ENCODE assay signal across 28 cellular contexts in genomic region chr4:5144384-5144783, GRCh38.
"Had no signal": no experiment of that assay in that cellular context is flagged by ENCODE, and none has a peak within 500 bp of the region (broad histone marks: within the 10 kb centered on the region; RNA-seq: fewer than 3 reads in every experiment).

No MANE protein-coding gene starts in this region.

- H3K36me3 ChIP-seq: colonic mucosa, esophagus squamous epithelium, left lung, lower lobe of right lung, right lobe of liver, stomach, tibial artery had no signal

- H3K9me3 ChIP-seq: colonic mucosa, esophagus squamous epithelium, left lung, lower lobe of right lung, right lobe of liver, stomach, testis, tibial artery had no signal

- H3K4me1 Mint-ChIP-seq: central memory CD8-positive, alpha-beta T cell; endodermal cell; memory B cell; natural killer cell had no signal

- H3K9me3 Mint-ChIP-seq: central memory CD8-positive, alpha-beta T cell; dendritic cell treated with granulocyte-macrophage colony-stimulating factor and Interleukin-4, amounts not matched to agents 40 ng/mL and 50 ng/mL, for 4 days; endodermal cell; memory B cell; natural killer cell; type B pancreatic cell had no signal

- H3K4me3 Mint-ChIP-seq: central memory CD8-positive, alpha-beta T cell; dendritic cell treated with granulocyte-macrophage colony-stimulating factor and Interleukin-4, amounts not matched to agents 40 ng/mL and 50 ng/mL, for 4 days; endodermal cell; memory B cell; natural killer cell; type B pancreatic cell had no signal

- H3K27ac Mint-ChIP-seq: dendritic cell treated with granulocyte-macrophage colony-stimulating factor and Interleukin-4, amounts not matched to agents 40 ng/mL and 50 ng/mL, for 4 days; endodermal cell; memory B cell; natural killer cell; progenitor cell of endocrine pancreas; type B pancreatic cell had no signal

- ATAC-seq: left lung, lower lobe of right lung, natural killer cell, right lobe of liver had no signal

- DNase-seq: colonic mucosa; effector CD8-positive, alpha-beta T cell; esophagus squamous epithelium; foreskin melanocyte; kidney; left lung; lower lobe of right lung; natural killer cell; occipital lobe; right lobe of liver; stimulated activated CD4-positive, alpha-beta T cell treated with anti-CD3 and anti-CD28 coated beads, Interleukin-12 subunit alpha, Interleukin-12 subunit beta, amount 100 ng/mL, for 4 hours; stimulated activated CD4-positive, alpha-beta T cell treated with anti-CD3 and anti-CD28 coated beads, Interleukin-1b, Interleukin-23, amount 100 ng/mL, for 48 hours; stimulated activated CD4-positive, alpha-beta T cell treated with anti-CD3 and anti-CD28 coated beads, Interleukin-4, amount 100 ng/mL, for 1 hour; stimulated activated CD8-positive, alpha-beta memory T cell treated with anti-CD3 and anti-CD28 coated beads, Interleukin-4, amount 100 ng/mL, for 48 hours; stimulated activated naive CD4-positive, alpha-beta T cell treated with Interleukin-2 at 50 U/mL for 16 hours; stomach; substantia nigra; testis; tibial artery had no signal

- H3K27ac ChIP-seq: colonic mucosa, epithelial cell of prostate, left lung, lower lobe of right lung, parathyroid adenoma, right lobe of liver, stomach, testis, tibial artery had no signal

- H3K27me3 ChIP-seq: colonic mucosa, esophagus squamous epithelium, left lung, right lobe of liver, stomach, testis, tibial artery had no signal

- H3K27me3 Mint-ChIP-seq: dendritic cell treated with granulocyte-macrophage colony-stimulating factor and Interleukin-4, amounts not matched to agents 40 ng/mL and 50 ng/mL, for 4 days had no signal

- H3K36me3 Mint-ChIP-seq: memory B cell, natural killer cell, type B pancreatic cell had no signal

- H3K4me3 ChIP-seq: colonic mucosa, esophagus squamous epithelium, left lung, lower lobe of right lung, right lobe of liver, smooth muscle cell, stomach, testis, tibial artery had no signal

- H3K4me1 ChIP-seq: colonic mucosa, left lung, lower lobe of right lung, parathyroid adenoma, right lobe of liver, testis, tibial artery had no signal
